10 cellular contexts compared by ENCODE assay signal in genomic region chr17:50660042-50660886, GRCh38. TPM values are rescaled to one million over a fixed set of nuclear protein-coding genes. Genes with fewer than 3 reads are reported as not detected.
DNase-seq lines count a peak whose midpoint lies in the region; ATAC-seq and TF ChIP-seq lines count a peak whose summit lies in the region.
"Had no signal": no experiment of that assay in that cellular context is flagged by ENCODE, and none has a peak within 500 bp of the region (broad histone marks: within the 10 kb centered on the region; RNA-seq: fewer than 3 reads in every experiment).

No MANE protein-coding gene starts in this region.

- POLR2A ChIA-PET in CD8-positive, alpha-beta T cell (lab: Charles Lee) = no interaction called here

- WGBS in psoas muscle, 3 donors = 45 to 62% (median 53%) methylated on average over 10 to 11 of the region's 11 CpGs

- intact Hi-C loops in psoas muscle (cut with DNase I) = no loop called here
- intact Hi-C loops in CD8-positive, alpha-beta T cell (cut with DNase I, micrococcal nuclease) = no loop called here

- no peak overlapping the region for H3K4me3 Mint-ChIP-seq in CD8-positive, alpha-beta T cell
- H3K4me3 Mint-ChIP-seq: IgD-negative memory B cell, naive B cell had no signal

- CTCF ChIA-PET in CD8-positive, alpha-beta T cell (lab: Charles Lee) = interaction anchor here (1.0 kb wide), 1 partner anchor 20 kb away, joined by 3 read pairs; no protein-coding TSS in a partner anchor

- H3K9me3 ChIP-seq in psoas muscle = no peaks in the 10 kb centered on the region
- no peaks in the 10 kb centered on the region for H3K9me3 ChIP-seq in CD8-positive, alpha-beta T cell (ENCODE audit: low read length)

- H3K27me3 ChIP-seq in psoas muscle (ENCODE audit: insufficient read depth in 3 of 3, low read length in 2 of 3) = no peaks in the 10 kb centered on the region
- H3K27me3 ChIP-seq in CD8-positive, alpha-beta T cell (ENCODE audit: insufficient read depth, low read length) = no peaks in the 10 kb centered on the region

- no peak overlapping the region for H3K27ac ChIP-seq in psoas muscle
- H3K27ac ChIP-seq in CD8-positive, alpha-beta T cell (ENCODE audit: low read depth, low read length) = no peak overlapping the region

- no peak overlapping the region for H3K27ac Mint-ChIP-seq in CD8-positive, alpha-beta T cell
- H3K27ac Mint-ChIP-seq: IgD-negative memory B cell had no signal

- H3K4me1 ChIP-seq in psoas muscle = peaks cover 21% of the 10 kb centered on the region
- H3K4me1 ChIP-seq in CD8-positive, alpha-beta T cell (ENCODE audit: insufficient read depth, low read length) = no peaks in the 10 kb centered on the region

- H3K27me3 Mint-ChIP-seq in CD8-positive, alpha-beta T cell (ENCODE audit: low read depth) = peaks cover 2% of the 10 kb centered on the region

- H3K4me1 Mint-ChIP-seq in CD8-positive, alpha-beta T cell (ENCODE audit: low read depth) = peaks cover 3% of the 10 kb centered on the region
- H3K4me1 Mint-ChIP-seq: IgD-negative memory B cell had no signal

- no peak for TF ChIP-seq CTCF in psoas muscle (IDR thresholded peaks at IDR 0.05)
- TF ChIP-seq CTCF in CD8-positive, alpha-beta T cell (IDR thresholded peaks at IDR 0.05) = no peak

- no peak overlapping the region for H3K4me3 ChIP-seq in psoas muscle
- no peak overlapping the region for H3K4me3 ChIP-seq in CD8-positive, alpha-beta T cell (ENCODE audit: low read depth, low read length)

- ATAC-seq in psoas muscle (peak; percentile 25 to 49 (median 38)), GM18867 (IDR thresholded peaks at IDR 0.05; ENCODE audit: unreplicated experiment) (no peak)
- ATAC-seq in CD8-positive, alpha-beta T cell = no peak

- H3K9me3 Mint-ChIP-seq in CD8-positive, alpha-beta T cell = no peaks in the 10 kb centered on the region
- H3K9me3 Mint-ChIP-seq: IgD-negative memory B cell, naive B cell had no signal

- H3K36me3 ChIP-seq in psoas muscle (ENCODE audit: insufficient read depth in 1 of 2, low read depth in 1 of 2) = no peaks in the 10 kb centered on the region
- H3K36me3 ChIP-seq in CD8-positive, alpha-beta T cell (ENCODE audit: insufficient read depth, low read length) = no peaks in the 10 kb centered on the region

- no peaks in the 10 kb centered on the region for H3K36me3 Mint-ChIP-seq in CD8-positive, alpha-beta T cell
- H3K36me3 Mint-ChIP-seq: naive B cell had no signal

- peak; percentile 62 for DNase-seq in EH (ENCODE audit: low read depth)
- DNase-seq in NCI-H69 (lab: John Stamatoyannopoulos, UW) = peak; percentile 93
- peak; percentile 63 for DNase-seq in fibroblast of gingiva (ENCODE audit: low read depth)
- DNase-seq in psoas muscle = no peak
- DNase-seq in Kasumi-1 (lab: John Stamatoyannopoulos, UW) = no peak
- DNase-seq in NCI-H1930 (lab: John Stamatoyannopoulos, UW) = no peak
- no peak for DNase-seq in CD8-positive, alpha-beta T cell
- DNase-seq: naive B cell had no signal

RNA-seq across cellular contexts. Expression of gene ABCC3, which starts 25.6 kb away (rescaled TPM):
- 1 to 10 TPM in 2 of 4 donors, under 1 TPM in 2; 0.36 to 1.6 (median 0.94) TPM for total RNA-seq in psoas muscle
- polyA plus RNA-seq in psoas muscle = 1 to 10 TPM in 1 of 3 donors, under 1 TPM in 2; 0.39 to 1.2 (median 0.45) TPM
- total RNA-seq in CD8-positive, alpha-beta T cell = not detected

RNA-seq across cellular contexts. Expression of gene ANKRD40, which starts 47.5 kb away (rescaled TPM):
- 100 to 1,000 TPM in 3 of 4 donors, 10 to 100 TPM in 1; 91.8 to 132 (median 112) TPM for total RNA-seq in psoas muscle
- polyA plus RNA-seq in psoas muscle = 100 to 1,000 TPM in 1 of 3 donors, 10 to 100 TPM in 2; 42.6 to 155 (median 46.6) TPM
- total RNA-seq in CD8-positive, alpha-beta T cell = 10 to 100 TPM; 23.1 to 24.7 TPM

RNA-seq across cellular contexts. Expression of gene LUC7L3, which starts 59.1 kb away (rescaled TPM):
- 10 to 100 TPM; 25.4 to 55.9 (median 49.9) TPM for total RNA-seq in psoas muscle
- 100 to 1,000 TPM in 1 of 3 donors, 10 to 100 TPM in 2; 33.4 to 108 (median 49.2) TPM for polyA plus RNA-seq in psoas muscle
- 10 to 100 TPM; 90.0 to 96.1 TPM for total RNA-seq in CD8-positive, alpha-beta T cell

Comparison
In these comparisons a context has a peak if more than half of its experiments do, and no peak if none do; other contexts are left out.
1. DNase-seq: peak in EH (single experiment), NCI-H69 (single experiment) and fibroblast of gingiva (single experiment); none in psoas muscle (0 of 2), Kasumi-1 (0 of 2), NCI-H1930 (0 of 2) and CD8-positive, alpha-beta T cell (0 of 7).
2. ATAC-seq: peak in psoas muscle (4 of 4); none in CD8-positive, alpha-beta T cell (single experiment) and GM18867 (single experiment).